ENCODE assay signal across 17 cellular contexts in genomic region chr3:171258316-171258715, GRCh38.
DNase-seq lines count a peak whose midpoint lies in the region; ATAC-seq, FAIRE-seq and TF ChIP-seq lines count a peak whose summit lies in the region.
"Had no signal": no experiment of that assay in that cellular context is flagged by ENCODE, and none has a peak within 500 bp of the region (broad histone marks: within the 10 kb centered on the region; RNA-seq: fewer than 3 reads in every experiment).

No MANE protein-coding gene starts in this region.

- peaks cover 7% of the 10 kb centered on the region for H3K9me3 Mint-ChIP-seq in activated CD4-positive, alpha-beta T cell treated with anti-CD3 and anti-CD28 coated beads for 36 hours (ENCODE audit: low read depth)
- H3K9me3 Mint-ChIP-seq in WTC11 = peaks cover 6% of the 10 kb centered on the region; the same call in 1 of the 2 replicates

- H2AFZ ChIP-seq in fibroblast of lung (ENCODE audit: low read length) = no peak overlapping the region

- H3K27me3 Mint-ChIP-seq in activated CD4-positive, alpha-beta T cell treated with anti-CD3 and anti-CD28 coated beads for 36 hours = no peaks in the 10 kb centered on the region
- no peaks in the 10 kb centered on the region for H3K27me3 Mint-ChIP-seq in WTC11 (ENCODE audit: low read depth)

- peaks cover 95% of the 10 kb centered on the region for H3K4me1 Mint-ChIP-seq in activated CD4-positive, alpha-beta T cell treated with anti-CD3 and anti-CD28 coated beads for 36 hours
- peaks cover 56% of the 10 kb centered on the region for H3K4me1 Mint-ChIP-seq in WTC11

- DNase-seq in activated CD4-positive, alpha-beta T cell treated with anti-CD3 and anti-CD28 coated beads for 36 hours = no peak
- no peak for DNase-seq in activated CD4-positive, alpha-beta T cell treated with anti-CD3 and anti-CD28 coated beads, Interleukin-2, amount 50 U/mL, for 1 hour
- DNase-seq in WTC11 (ENCODE audit: low spot score) = no peak
- DNase-seq in fibroblast of lung (ENCODE audit: low read depth in 2 of 2) = peak in 1 of 2 donors; percentile 40
- no peak for DNase-seq in sigmoid colon
- no peak for DNase-seq in LoVo (ENCODE audit: low spot score)
- no peak for DNase-seq in NCI-H2171 treated with DMSO at 0.1 percent for 48 hours (lab: John Stamatoyannopoulos, UW)
- no peak for DNase-seq in small intestine
- DNase-seq: activated CD8-positive, alpha-beta memory T cell treated with anti-CD3 and anti-CD28 coated beads for 24 hours; body of pancreas; GDM1; Kasumi-1; posterior cingulate gyrus; upper lobe of left lung had no signal

- no peak overlapping the region for H3K4me3 ChIP-seq in fibroblast of lung (replicated peaks in 1 of 4; ENCODE audit: control extremely low read depth in 1 of 4, insufficient read depth in 1 of 4, low read depth in 3 of 4, low read length in 4 of 4)
- H3K4me3 ChIP-seq in sigmoid colon = no peak overlapping the region
- no peak overlapping the region for H3K4me3 ChIP-seq in small intestine (ENCODE audit: low read depth in 1 of 2, low read length in 2 of 2)
- H3K4me3 ChIP-seq: body of pancreas, SK-N-MC, upper lobe of left lung had no signal

- no peak overlapping the region for H3K4me3 Mint-ChIP-seq in activated CD4-positive, alpha-beta T cell treated with anti-CD3 and anti-CD28 coated beads for 36 hours
- H3K4me3 Mint-ChIP-seq in WTC11 = no peak overlapping the region

- POLR2A ChIA-PET in activated CD4-positive, alpha-beta T cell treated with anti-CD3 and anti-CD28 coated beads for 36 hours (lab: Charles Lee) = no interaction called here
- POLR2A ChIA-PET in WTC11 (lab: Charles Lee) = no interaction called here

- no peaks in the 10 kb centered on the region for H4K20me1 ChIP-seq in fibroblast of lung (ENCODE audit: control insufficient read depth, extremely low read depth, insufficient read depth, low read length)

- TF ChIP-seq CTCF in WTC11 (IDR thresholded peaks at IDR 0.05) (no peak), fibroblast of lung (conservative IDR thresholded peaks at IDR 0.05 in 1 of 2, IDR thresholded peaks at IDR 0.05 in 1 of 2; ENCODE audit: low read depth in 1 of 2, low read length in 2 of 2) (no peak), sigmoid colon (IDR thresholded peaks at IDR 0.05) (no peak)

- no peak for ATAC-seq in activated CD4-positive, alpha-beta T cell treated with anti-CD3 and anti-CD28 coated beads for 36 hours
- ATAC-seq in WTC11 = no peak
- ATAC-seq: body of pancreas had no signal

- intact Hi-C loops in activated CD4-positive, alpha-beta T cell treated with anti-CD3 and anti-CD28 coated beads for 36 hours (cut with DNase I, micrococcal nuclease) = loop anchor here in 1 of 2 experiments (10.0 kb wide), 2 partner anchors 684 to 846 kb away; no protein-coding TSS in a partner anchor
- intact Hi-C loops in sigmoid colon (cut with DNase I) = no loop called here

- H3K9ac ChIP-seq in fibroblast of lung (ENCODE audit: insufficient read depth, low read length) = no peak overlapping the region

- no peaks in the 10 kb centered on the region for H3K9me3 ChIP-seq in fibroblast of lung (ENCODE audit: control insufficient read depth, insufficient read depth, low read depth, low read length)
- H3K9me3 ChIP-seq in sigmoid colon = no peaks in the 10 kb centered on the region
- no peaks in the 10 kb centered on the region for H3K9me3 ChIP-seq in small intestine (ENCODE audit: control insufficient read depth, low read depth)
- H3K9me3 ChIP-seq: body of pancreas, upper lobe of left lung had no signal

- H3K27ac ChIP-seq in fibroblast of lung (ENCODE audit: insufficient read depth, low read length) (no peak overlapping the region), sigmoid colon (peak overlapping the region; percentile 14 to 60 (median 48)), small intestine (ENCODE audit: low read depth in 1 of 2, low read length in 1 of 2) (no peak overlapping the region)
- H3K27ac ChIP-seq: body of pancreas, SK-N-MC, upper lobe of left lung had no signal

- TF ChIP-seq EP300 in sigmoid colon (IDR thresholded peaks at IDR 0.05) = no peak

- CTCF ChIA-PET in activated CD4-positive, alpha-beta T cell treated with anti-CD3 and anti-CD28 coated beads for 36 hours (lab: Charles Lee) = interaction anchor here (0.9 to 2.1 kb wide), 4 partner anchors 9 to 308 kb away, joined by 3 to 7 read pairs (median 4); partner anchors contain the start of gene TNIK
- CTCF ChIA-PET in WTC11 (lab: Charles Lee) = no interaction called here

- TF ChIP-seq POLR2A in sigmoid colon (IDR thresholded peaks at IDR 0.05) = no peak

- peaks cover 15% of the 10 kb centered on the region for H3K36me3 Mint-ChIP-seq in activated CD4-positive, alpha-beta T cell treated with anti-CD3 and anti-CD28 coated beads for 36 hours (ENCODE audit: low read depth)
- H3K36me3 Mint-ChIP-seq in WTC11 = no peaks in the 10 kb centered on the region

- H3K79me2 ChIP-seq in fibroblast of lung (ENCODE audit: control insufficient read depth, insufficient read depth, low read length) = no peaks in the 10 kb centered on the region

- no peaks in the 10 kb centered on the region for H3K36me3 ChIP-seq in fibroblast of lung (ENCODE audit: control insufficient read depth, insufficient read depth, low read length)
- H3K36me3 ChIP-seq in sigmoid colon = no peaks in the 10 kb centered on the region
- no peaks in the 10 kb centered on the region for H3K36me3 ChIP-seq in small intestine (ENCODE audit: control insufficient read depth in 2 of 2, insufficient read depth in 2 of 2, low read length in 2 of 2)
- H3K36me3 ChIP-seq: upper lobe of left lung had no signal

- 82 to 92% methylated on average over 2 of the region's 2 CpGs for WGBS in sigmoid colon, 2 donors
- 74 to 83% (median 80%) methylated on average over 2 of the region's 2 CpGs for WGBS in small intestine, 3 donors

- no peak for FAIRE-seq in small intestine (lab: Jason Lieb, UNC)
- FAIRE-seq: A204.1, H1 had no signal

- H3K27me3 ChIP-seq in fibroblast of lung (ENCODE audit: control insufficient read depth, insufficient read depth, low read length) (no peaks in the 10 kb centered on the region), sigmoid colon (no peaks in the 10 kb centered on the region), small intestine (ENCODE audit: control insufficient read depth in 2 of 2, insufficient read depth in 2 of 2, low read length in 2 of 2) (no peaks in the 10 kb centered on the region)
- H3K27me3 ChIP-seq: body of pancreas, upper lobe of left lung had no signal

- H3K4me1 ChIP-seq in fibroblast of lung (ENCODE audit: control insufficient read depth, extremely low read depth, insufficient read depth, low read length) (peaks cover 11% of the 10 kb centered on the region), sigmoid colon (peaks cover 0 to 26% (median 20%) of the 10 kb centered on the region in 4 donors), small intestine (ENCODE audit: control insufficient read depth in 2 of 2, insufficient read depth in 1 of 2, low read depth in 1 of 2, low read length in 1 of 2) (peaks cover 6 to 12% of the 10 kb centered on the region in 2 donors)
- H3K4me1 ChIP-seq: body of pancreas had no signal

- peak overlapping the region; percentile 84 for H3K27ac Mint-ChIP-seq in activated CD4-positive, alpha-beta T cell treated with anti-CD3 and anti-CD28 coated beads for 36 hours
- H3K27ac Mint-ChIP-seq in WTC11 = peak overlapping the region; percentile 29; the same call in 1 of the 2 replicates

- peak overlapping the region; percentile 41 for H3K4me2 ChIP-seq in fibroblast of lung (ENCODE audit: extremely low read depth, insufficient read depth, low read length)

TF ChIP-seq in WTC11, 78 proteins besides CTCF, POLR2A, EP300 and RAD21 (continues in another document):
- TF ChIP-seq FOXK1 (CRISPR knock-in tag; IDR thresholded peaks at IDR 0.05) = no peak
- TF ChIP-seq ERG (CRISPR knock-in tag; IDR thresholded peaks at IDR 0.05) = no peak
- TF ChIP-seq ZNF317 (CRISPR knock-in tag; IDR thresholded peaks at IDR 0.05; ENCODE audit: borderline replicate concordance, low read depth) = no peak
- no peak for TF ChIP-seq RORB (CRISPR knock-in tag; IDR thresholded peaks at IDR 0.05)
- TF ChIP-seq HMGXB4 (CRISPR knock-in tag; IDR thresholded peaks at IDR 0.05) = no peak
- no peak for TF ChIP-seq MLX (CRISPR knock-in tag; IDR thresholded peaks at IDR 0.05)
- no peak for TF ChIP-seq CREB1 (CRISPR knock-in tag; IDR thresholded peaks at IDR 0.05)

Comparison
In these comparisons a context has a peak if more than half of its experiments do, and no peak if none do; other contexts are left out.
1. H3K27ac ChIP-seq: peak in sigmoid colon (4 of 4); none in fibroblast of lung (single experiment) and small intestine (0 of 2).